Comparison of ENCODE assay signal across 16 cellular contexts in genomic region chr17:81967244-81967532, GRCh38. TPM values are rescaled to one million over a fixed set of nuclear protein-coding genes. Genes with fewer than 3 reads are reported as not detected.
DNase-seq lines count a peak whose midpoint lies in the region; ATAC-seq, FAIRE-seq and TF ChIP-seq lines count a peak whose summit lies in the region.
"Had no signal": no experiment of that assay in that cellular context is flagged by ENCODE, and none has a peak within 500 bp of the region (broad histone marks: within the 10 kb centered on the region; RNA-seq: fewer than 3 reads in every experiment).

No MANE protein-coding gene starts in this region.

- H3K4me3 Mint-ChIP-seq in stimulated activated effector memory CD8-positive, alpha-beta T cell treated with anti-CD3 and anti-CD28 coated beads, Interleukin-12 subunit alpha, Interleukin-12 subunit beta, amount 100 ng/mL, for 72 hours = peak overlapping the region; percentile 60
- H3K4me3 Mint-ChIP-seq: stimulated activated naive CD8-positive, alpha-beta T cell treated with anti-CD3 and anti-CD28 coated beads, Interleukin-15, Interleukin-2, amounts not matched to agents 100 ng/mL and 50 ng/mL, for 24 hours had no signal

- peaks cover 6% of the 10 kb centered on the region for H3K36me3 Mint-ChIP-seq in stimulated activated effector memory CD8-positive, alpha-beta T cell treated with anti-CD3 and anti-CD28 coated beads, Interleukin-12 subunit alpha, Interleukin-12 subunit beta, amount 100 ng/mL, for 72 hours
- H3K36me3 Mint-ChIP-seq: activated CD8-positive, alpha-beta memory T cell treated with anti-CD3 and anti-CD28 coated beads, Interleukin-2, amount 10 ng/mL, durations not matched to agents 7 days and 5 days had no signal

- ATAC-seq in SK-N-SH treated with all-trans-retinoic acid at 6 μM for 48 hours (peak; percentile 8; the same call in 2 of the 3 replicates), GM19397 (IDR thresholded peaks at IDR 0.05; ENCODE audit: unreplicated experiment) (no peak)
- ATAC-seq in stimulated activated effector memory CD8-positive, alpha-beta T cell treated with anti-CD3 and anti-CD28 coated beads, Interleukin-12 subunit alpha, Interleukin-12 subunit beta, amount 100 ng/mL, for 72 hours = no peak

- H3K9me3 ChIP-seq in SK-N-SH (no peaks in the 10 kb centered on the region), WERI-Rb-1 (ENCODE audit: severe bottlenecking) (no peaks in the 10 kb centered on the region), iPS-15b (ENCODE audit: control insufficient read depth, insufficient read depth, low read length) (no peaks in the 10 kb centered on the region)

- H3K9me2 ChIP-seq in SK-N-SH = no peaks in the 10 kb centered on the region

- in situ Hi-C loops in GM13977 (cut with MboI; ENCODE audit: low pct_unique_long_range_greater_than_20kb, low sequenced_read_pairs, unreplicated experiment) = no loop called here

- no peak for TF ChIP-seq EP300 in SK-N-SH (IDR thresholded peaks at IDR 0.05; ENCODE audit: borderline replicate concordance in 1 of 2, low read depth in 1 of 2, low read length in 1 of 2)

- POLR2A ChIA-PET in SK-N-SH (lab: Yijun Ruan, JAX) = interaction anchor here (0.8 to 2.6 kb wide), 6 partner anchors 10 to 139 kb away, joined by 3 to 11 read pairs (median 4); partner anchors contain the start of genes ASPSCR1, CENPX and LRRC45

- H4K20me1 ChIP-seq in SK-N-SH (ENCODE audit: insufficient read depth) = no peaks in the 10 kb centered on the region

- peak overlapping the region in 1 of 2 experiments; percentile 84; a peak in 2 of 4 replicates for H3K27ac ChIP-seq in SK-N-SH (ENCODE audit: low read depth in 2 of 2, low read length in 1 of 2)
- H3K27ac ChIP-seq in WERI-Rb-1 = peak overlapping the region; percentile 35
- H3K27ac ChIP-seq: 22Rv1 had no signal

- TF ChIP-seq RAD21 in SK-N-SH (IDR thresholded peaks at IDR 0.05; ENCODE audit: low read length) = no peak

- no peak overlapping the region for H2AFZ ChIP-seq in SK-N-SH (ENCODE audit: low read depth)

- H3K4me3 ChIP-seq in SK-N-SH (ENCODE audit: low read depth in 2 of 2, low read length in 1 of 2) (no peak overlapping the region), WERI-Rb-1 (ENCODE audit: low read depth, low read length) (no peak overlapping the region), iPS-15b (ENCODE audit: low read depth, low read length) (peak overlapping the region; percentile 16)

- no peak for FAIRE-seq in D721Med (lab: Jason Lieb, UNC)
- FAIRE-seq: endothelial cell of umbilical vein had no signal

- WGBS in SK-N-SH (ENCODE audit: low lambda C conversion rate) = 94% methylated on average over 4 of the region's 5 CpGs

- no peak for TF ChIP-seq CTCF in SK-N-SH (IDR thresholded peaks at IDR 0.05)
- no peak for TF ChIP-seq CTCF in WERI-Rb-1 (IDR thresholded peaks at IDR 0.05; ENCODE audit: low read depth, low read length)
- TF ChIP-seq CTCF in D721Med (IDR thresholded peaks at IDR 0.05; ENCODE audit: insufficient read depth, missing control alignments) = no peak
- no peak for TF ChIP-seq CTCF in GM13977 (IDR thresholded peaks at IDR 0.05; ENCODE audit: extremely low read depth, insufficient read depth, missing control alignments)

- H3K4me2 ChIP-seq in SK-N-SH = no peak overlapping the region

- H3F3A ChIP-seq in SK-N-SH (replicated peaks; ENCODE audit: insufficient read depth) = peaks cover 13% of the 10 kb centered on the region

- no peak overlapping the region for H3K9ac ChIP-seq in SK-N-SH
- no peak overlapping the region for H3K9ac ChIP-seq in iPS-15b (ENCODE audit: low read depth, low read length)

- H3K27me3 ChIP-seq in SK-N-SH (ENCODE audit: insufficient read depth) (0 out of 2 replicates have a peak, but pooled peaks cover 3% of the 10 kb centered on the region), WERI-Rb-1 (ENCODE audit: insufficient read depth, low read depth, severe bottlenecking) (no peaks in the 10 kb centered on the region), iPS-15b (ENCODE audit: control insufficient read depth, insufficient read depth, low read length) (peaks cover 42% of the 10 kb centered on the region)

- CTCF ChIA-PET in SK-N-SH (lab: Yijun Ruan, JAX) = interaction anchor here (1.0 to 14.5 kb wide), 9 partner anchors 7 to 238 kb away, joined by 3 to 1216 read pairs (median 6); partner anchors contain the start of genes ASPSCR1, CENPX, DCXR and LRRC45

- H3K9me3 Mint-ChIP-seq in stimulated activated effector memory CD8-positive, alpha-beta T cell treated with anti-CD3 and anti-CD28 coated beads, Interleukin-12 subunit alpha, Interleukin-12 subunit beta, amount 100 ng/mL, for 72 hours = no peaks in the 10 kb centered on the region
- H3K9me3 Mint-ChIP-seq: immature natural killer cell; stimulated activated naive CD8-positive, alpha-beta T cell treated with anti-CD3 and anti-CD28 coated beads, Interleukin-15, Interleukin-2, amounts not matched to agents 100 ng/mL and 50 ng/mL, for 24 hours had no signal

- no peak overlapping the region for H3K27ac Mint-ChIP-seq in stimulated activated effector memory CD8-positive, alpha-beta T cell treated with anti-CD3 and anti-CD28 coated beads, Interleukin-12 subunit alpha, Interleukin-12 subunit beta, amount 100 ng/mL, for 72 hours
- H3K27ac Mint-ChIP-seq: activated CD8-positive, alpha-beta memory T cell treated with anti-CD3 and anti-CD28 coated beads, Interleukin-2, amount 10 ng/mL, durations not matched to agents 7 days and 5 days; immature natural killer cell; stimulated activated naive CD8-positive, alpha-beta T cell treated with anti-CD3 and anti-CD28 coated beads, Interleukin-15, Interleukin-2, amounts not matched to agents 100 ng/mL and 50 ng/mL, for 24 hours had no signal

- H3K4me1 Mint-ChIP-seq in stimulated activated effector memory CD8-positive, alpha-beta T cell treated with anti-CD3 and anti-CD28 coated beads, Interleukin-12 subunit alpha, Interleukin-12 subunit beta, amount 100 ng/mL, for 72 hours = peaks cover 17% of the 10 kb centered on the region

- DNase-seq in SK-N-SH (no peak), WERI-Rb-1 (no peak), D721Med (ENCODE audit: insufficient read length, low spot score) (no peak), GM13977 (ENCODE audit: low spot score) (no peak)
- DNase-seq in stimulated activated effector memory CD8-positive, alpha-beta T cell treated with anti-CD3 and anti-CD28 coated beads, Interleukin-12 subunit alpha, Interleukin-12 subunit beta, amount 100 ng/mL, for 72 hours (ENCODE audit: low spot score in 2 of 2) = no peak
- DNase-seq: NCI-H1930; NK-92 treated with Interleukin-12 subunit alpha and Interleukin-12 subunit beta, amount 100 ng/mL, for 24 hours had no signal

- H3K4me1 ChIP-seq in SK-N-SH (ENCODE audit: control insufficient read depth in 1 of 2, insufficient read depth in 2 of 2, low read depth in 1 of 2, low read length in 1 of 2) = peaks cover 0 to 31% of the 10 kb centered on the region in 2 experiments; a peak in 1 of 4 replicates
- peaks cover 8% of the 10 kb centered on the region for H3K4me1 ChIP-seq in iPS-15b (ENCODE audit: control insufficient read depth, insufficient read depth, low read length)

- no peaks in the 10 kb centered on the region for H3K79me2 ChIP-seq in SK-N-SH (ENCODE audit: insufficient read depth)

- H3K36me3 ChIP-seq in SK-N-SH (replicated peaks in 1 of 2; ENCODE audit: control insufficient read depth in 1 of 2, insufficient read depth in 2 of 2, low read length in 1 of 2) (no peaks in the 10 kb centered on the region), WERI-Rb-1 (no peaks in the 10 kb centered on the region; the same call in 1 of the 2 replicates), iPS-15b (ENCODE audit: control insufficient read depth, insufficient read depth, low read length) (no peaks in the 10 kb centered on the region)

TF ChIP-seq in SK-N-SH treated with all-trans-retinoic acid at 6 μM for 48 hours, 23 proteins besides CTCF, POLR2A, EP300 and RAD21 (continues in another document):
- no peak for TF ChIP-seq TCF4 (CRISPR knock-in tag; IDR thresholded peaks at IDR 0.05; ENCODE audit: borderline replicate concordance)

TF ChIP-seq in SK-N-SH, 30 proteins besides CTCF, POLR2A, EP300 and RAD21 (continues in another document):
- TF ChIP-seq FOXJ3 (CRISPR knock-in tag; IDR thresholded peaks at IDR 0.05) (no peak), PBX3 (IDR thresholded peaks at IDR 0.05) (no peak), USF2 (IDR thresholded peaks at IDR 0.05; ENCODE audit: borderline replicate concordance, low read depth, low read length) (no peak)
- TF ChIP-seq, protein P1, sequence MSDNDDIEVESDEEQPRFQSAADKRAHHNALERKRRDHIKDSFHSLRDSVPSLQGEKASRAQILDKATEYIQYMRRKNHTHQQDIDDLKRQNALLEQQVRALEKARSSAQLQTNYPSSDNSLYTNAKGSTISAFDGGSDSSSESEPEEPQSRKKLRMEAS (IDR thresholded peaks at IDR 0.05; ENCODE audit: low read depth) = no peak

RNA-seq across cellular contexts. Expression of gene NOTUM, which starts 6.2 kb away (rescaled TPM):
- polyA plus RNA-seq in SK-N-SH (2012; rRNA removed) = 0.33 and 0.36 TPM in 2 replicates
- polyA plus RNA-seq in SK-N-SH (2012; cell fraction: cytosol; rRNA removed) = 0.09 and 0.33 TPM in 2 replicates
- 0.36 and 0.43 TPM in 2 replicates for polyA plus RNA-seq in SK-N-SH (2012; cell fraction: nucleus; rRNA removed)
- polyA plus RNA-seq: endothelial cell of umbilical vein, immature natural killer cell, neural cell had no signal

RNA-seq across cellular contexts. Expression of gene ASPSCR1, which starts 10.2 kb away (rescaled TPM):
- 27.5 and 36.2 TPM in 2 replicates for polyA plus RNA-seq in SK-N-SH (2012; rRNA removed)
- polyA plus RNA-seq in SK-N-SH (2012; cell fraction: cytosol; rRNA removed) = 13.9 and 21.1 TPM in 2 replicates
- 98.9 and 121 TPM in 2 replicates for polyA plus RNA-seq in SK-N-SH (2012; cell fraction: nucleus; rRNA removed)

RNA-seq across cellular contexts. Expression of gene MYADML2, which starts 20.2 kb away (rescaled TPM):
- polyA plus RNA-seq in SK-N-SH (2012; rRNA removed) = not detected in 2 replicates
- polyA plus RNA-seq in SK-N-SH (2012; cell fraction: cytosol; rRNA removed) = not detected in 2 replicates
- not detected in 2 replicates for polyA plus RNA-seq in SK-N-SH (2012; cell fraction: nucleus; rRNA removed)
- polyA plus RNA-seq: endothelial cell of umbilical vein, immature natural killer cell had no signal

RNA-seq across cellular contexts. Expression of gene PYCR1, which starts 30.1 kb away (rescaled TPM):
- 121 and 165 TPM in 2 replicates for polyA plus RNA-seq in SK-N-SH (2012; rRNA removed)
- polyA plus RNA-seq in SK-N-SH (2012; cell fraction: cytosol; rRNA removed) = 52.8 and 102 TPM in 2 replicates
- polyA plus RNA-seq in SK-N-SH (2012; cell fraction: nucleus; rRNA removed) = 77.3 and 103 TPM in 2 replicates

RNA-seq across cellular contexts. Expression of gene MAFG, which starts 39.7 kb away (rescaled TPM):
- polyA plus RNA-seq in SK-N-SH (2012; rRNA removed) = 30.3 and 38.7 TPM in 2 replicates
- polyA plus RNA-seq in SK-N-SH (2012; cell fraction: cytosol; rRNA removed) = 22.2 and 29.1 TPM in 2 replicates
- polyA plus RNA-seq in SK-N-SH (2012; cell fraction: nucleus; rRNA removed) = 88.8 and 95.8 TPM in 2 replicates
